25 cellular contexts compared by ENCODE assay signal in the genomic region with DNA sequence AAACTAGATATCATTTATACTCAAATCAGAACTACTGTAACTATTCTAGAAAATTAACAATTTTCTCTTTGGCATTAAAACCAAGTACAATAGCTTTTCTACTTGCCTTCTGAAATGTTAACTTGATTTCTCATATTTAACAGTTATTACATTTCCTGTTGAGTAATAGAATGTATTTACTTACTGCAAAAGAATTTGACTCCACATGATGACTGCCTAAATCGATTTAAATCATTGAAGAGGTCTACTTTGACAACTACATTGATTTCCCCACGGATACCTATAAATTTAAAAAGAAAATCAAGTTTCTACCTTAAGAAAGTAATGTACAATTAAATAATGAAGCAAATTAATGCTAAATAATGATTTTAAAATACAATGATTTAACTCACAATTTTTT. TPM values are rescaled to one million over a fixed set of nuclear protein-coding genes. Genes with fewer than 3 reads are reported as not detected.
DNase-seq lines count a peak whose midpoint lies in the region; ATAC-seq, FAIRE-seq and TF ChIP-seq lines count a peak whose summit lies in the region.
"Had no signal": no experiment of that assay in that cellular context is flagged by ENCODE, and none has a peak within 500 bp of the region (broad histone marks: within the 10 kb centered on the region; RNA-seq: fewer than 3 reads in every experiment).

No MANE protein-coding gene starts in this region.

- H3K27ac ChIP-seq in A549: peak overlapping the region in 1 of 2 experiments; percentile 66; a peak in 1 of 6 replicates
- H3K27ac ChIP-seq: C4-2B, foreskin keratinocyte, hepatocyte, upper lobe of right lung had no signal

- 0 out of 3 replicates have a peak, but pooled peaks cover under 1% of the 10 kb centered on the region for H3K9me3 ChIP-seq in A549
- H3K9me3 ChIP-seq: upper lobe of right lung had no signal

- H3K4me3 ChIP-seq in A549: no peak overlapping the region
- no peak overlapping the region for H3K4me3 ChIP-seq in fibroblast of mammary gland (ENCODE audit: control insufficient read depth, low read depth, low read length)
- H3K4me3 ChIP-seq: hepatocyte, upper lobe of right lung had no signal

- CTCF ChIA-PET in A549 (lab: Yijun Ruan, JAX): interaction anchor here (2.4 kb wide), 1 partner anchor 19 kb away, joined by 5 read pairs; the partner anchor contains the start of gene C2CD5

- H3K4me2 ChIP-seq in A549: peak overlapping the region; percentile 39
- H3K4me2 ChIP-seq: hepatocyte had no signal

- WGBS in A549 (ENCODE audit: missing lambda C conversion rate): 10% methylated on average over 2 of the region's 2 CpGs

- ATAC-seq in A549: no peak
- ATAC-seq in GM19395 (IDR thresholded peaks at IDR 0.05; ENCODE audit: unreplicated experiment): no peak
- ATAC-seq in HG03039 (IDR thresholded peaks at IDR 0.05; ENCODE audit: unreplicated experiment): no peak
- ATAC-seq: activated T-cell treated with anti-CD3 and anti-CD28 coated beads, Interleukin-2, amount 50 U/mL, for 4 hours; foreskin keratinocyte; upper lobe of right lung had no signal

- TF ChIP-seq EP300 in A549 (IDR thresholded peaks at IDR 0.05): no peak

- FAIRE-seq in A549 (lab: Jason Lieb, UNC) (no peak), H54 (lab: Jason Lieb, UNC) (peak; percentile 52)
- FAIRE-seq: GM18507 had no signal

- DNase-seq in A549 (ENCODE audit: low read depth in 1 of 2, low spot score in 1 of 2) (no peak), H54 (ENCODE audit: insufficient read length, low spot score) (no peak), amniotic stem cell (lab: John Stamatoyannopoulos, UW) (peak; percentile 1), fibroblast of mammary gland (ENCODE audit: low read depth) (peak; percentile 42), C1 segment of cervical spinal cord (lab: John Stamatoyannopoulos, UW) (no peak), COLO829 (ENCODE audit: low spot score) (no peak)
- DNase-seq: 8988T; activated naive CD4-positive, alpha-beta T cell treated with Interleukin-2 at 50 U/mL for 16 hours; activated T-cell treated with anti-CD3 and anti-CD28 coated beads, Interleukin-2, amount 50 U/mL, for 4 hours; anterior cingulate cortex; cerebellar nuclear complex; effector memory CD4-positive, alpha-beta T cell; foreskin keratinocyte; MV-4-11; NCI-H187 treated with DMSO at 0.1 percent for 48 hours; NCI-H2227 treated with DMSO at 0.1 percent for 48 hours; nephron progenitor cell; SHP77; substantia nigra; upper lobe of right lung had no signal

- H3K4me1 ChIP-seq in A549: peaks cover 25% of the 10 kb centered on the region; the same call in 2 of the 3 replicates
- H3K4me1 ChIP-seq: upper lobe of right lung had no signal

- TF ChIP-seq CTCF in A549 (IDR thresholded peaks at IDR 0.05) (no peak), fibroblast of mammary gland (conservative IDR thresholded peaks at IDR 0.05; ENCODE audit: control insufficient read depth, insufficient read depth, low read depth, low read length) (no peak)

- POLR2A ChIA-PET in A549 (lab: Yijun Ruan, JAX): interaction anchor here (1.5 kb wide), 1 partner anchor 19 kb away, joined by 6 read pairs; the partner anchor contains the start of gene C2CD5

- TF ChIP-seq POLR2A in A549 (IDR thresholded peaks at IDR 0.05; ENCODE audit: low read length): no peak
- TF ChIP-seq POLR2A in H54 (IDR thresholded peaks at IDR 0.05; ENCODE audit: low read depth, low read length): no peak

- TF ChIP-seq RAD21 in A549 (conservative IDR thresholded peaks at IDR 0.05 in 1 of 2, IDR thresholded peaks at IDR 0.05 in 1 of 2): no peak

TF ChIP-seq in A549, 52 proteins besides CTCF, POLR2A, EP300 and RAD21:
- TF ChIP-seq, protein P1, sequence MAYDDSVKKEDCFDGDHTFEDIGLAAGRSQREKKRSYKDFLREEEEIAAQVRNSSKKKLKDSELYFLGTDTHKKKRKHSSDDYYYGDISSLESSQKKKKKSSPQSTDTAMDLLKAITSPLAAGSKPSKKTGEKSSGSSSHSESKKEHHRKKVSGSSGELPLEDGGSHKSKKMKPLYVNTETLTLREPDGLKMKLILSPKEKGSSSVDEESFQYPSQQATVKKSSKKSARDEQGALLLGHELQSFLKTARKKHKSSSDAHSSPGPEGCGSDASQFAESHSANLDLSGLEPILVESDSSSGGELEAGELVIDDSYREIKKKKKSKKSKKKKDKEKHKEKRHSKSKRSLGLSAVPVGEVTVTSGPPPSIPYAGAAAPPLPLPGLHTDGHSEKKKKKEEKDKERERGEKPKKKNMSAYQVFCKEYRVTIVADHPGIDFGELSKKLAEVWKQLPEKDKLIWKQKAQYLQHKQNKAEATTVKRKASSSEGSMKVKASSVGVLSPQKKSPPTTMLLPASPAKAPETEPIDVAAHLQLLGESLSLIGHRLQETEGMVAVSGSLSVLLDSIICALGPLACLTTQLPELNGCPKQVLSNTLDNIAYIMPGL (CRISPR knock-in tag; IDR thresholded peaks at IDR 0.05; ENCODE audit: borderline replicate concordance): no peak
- TF ChIP-seq MAFK (IDR thresholded peaks at IDR 0.05; ENCODE audit: partially characterized antibody): no peak
- no peak for TF ChIP-seq RNF2 (IDR thresholded peaks at IDR 0.05; ENCODE audit: borderline replicate concordance, low read depth)
- TF ChIP-seq HOXA7 (CRISPR knock-in tag; IDR thresholded peaks at IDR 0.05): no peak
- TF ChIP-seq FOXS1 (CRISPR knock-in tag; IDR thresholded peaks at IDR 0.05): no peak
- TF ChIP-seq ZNF302 (CRISPR knock-in tag; IDR thresholded peaks at IDR 0.05): no peak
- no peak for TF ChIP-seq ZC3H11A (IDR thresholded peaks at IDR 0.05)
- no peak for TF ChIP-seq RCOR1 (IDR thresholded peaks at IDR 0.05; ENCODE audit: low read depth, low read length)
- TF ChIP-seq JUN (IDR thresholded peaks at IDR 0.05): no peak
- TF ChIP-seq SREBF2 (IDR thresholded peaks at IDR 0.05): no peak
- no peak for TF ChIP-seq BHLHE40 (IDR thresholded peaks at IDR 0.05; ENCODE audit: low read depth, low read length)
- no peak for TF ChIP-seq GATA3 (IDR thresholded peaks at IDR 0.05; ENCODE audit: borderline replicate concordance)
- TF ChIP-seq NPAS2 (CRISPR knock-in tag; IDR thresholded peaks at IDR 0.05; ENCODE audit: borderline replicate concordance): no peak
- TF ChIP-seq FOSB (CRISPR knock-in tag; IDR thresholded peaks at IDR 0.05): no peak
- TF ChIP-seq, protein P2, sequence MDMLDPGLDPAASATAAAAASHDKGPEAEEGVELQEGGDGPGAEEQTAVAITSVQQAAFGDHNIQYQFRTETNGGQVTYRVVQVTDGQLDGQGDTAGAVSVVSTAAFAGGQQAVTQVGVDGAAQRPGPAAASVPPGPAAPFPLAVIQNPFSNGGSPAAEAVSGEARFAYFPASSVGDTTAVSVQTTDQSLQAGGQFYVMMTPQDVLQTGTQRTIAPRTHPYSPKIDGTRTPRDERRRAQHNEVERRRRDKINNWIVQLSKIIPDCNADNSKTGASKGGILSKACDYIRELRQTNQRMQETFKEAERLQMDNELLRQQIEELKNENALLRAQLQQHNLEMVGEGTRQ (IDR thresholded peaks at IDR 0.05): no peak
- TF ChIP-seq POLR2AphosphoS2 (conservative IDR thresholded peaks at IDR 0.05; ENCODE audit: low read length): no peak
- TF ChIP-seq TP53 (CRISPR knock-in tag; IDR thresholded peaks at IDR 0.05): no peak
- no peak for TF ChIP-seq BCL3 (IDR thresholded peaks at IDR 0.05)
- TF ChIP-seq HOXB5 (CRISPR knock-in tag; IDR thresholded peaks at IDR 0.05): no peak
- no peak for TF ChIP-seq EHMT2 (IDR thresholded peaks at IDR 0.05; ENCODE audit: low read depth)
TF ChIP-seq in A549: peak in this region for 0.

RNA-seq across cellular contexts. Expression of gene C2CD5, which starts 18.9 kb away (rescaled TPM):
- polyA plus RNA-seq in A549 (2011; rRNA removed) (35.2 and 39.7 TPM in 2 replicates), A549 (2017; fragmentation: RNase III; extraction: RNeasy Plus Mini Kit Qiagen cat#74134 plus additional on column Dnase treatment) (13.6 to 14.3 TPM (median 14.1 TPM) in 3 replicates)
- polyA plus RNA-seq in A549 (2012; cell fraction: cytosol; rRNA removed): 7.6 and 8.6 TPM in 2 replicates
- polyA plus RNA-seq in A549 (2012; cell fraction: nucleus; rRNA removed): 7.1 and 9.7 TPM in 2 replicates
- polyA minus RNA-seq in A549 (2011; rRNA and poly(A)+ RNA removed): 27.0 and 27.6 TPM in 2 replicates

Comparison
In these comparisons a context has a peak if more than half of its experiments do, and no peak if none do; other contexts are left out.
1. DNase-seq: peak in amniotic stem cell (single experiment) and fibroblast of mammary gland (single experiment); none in A549 (0 of 2), H54 (single experiment), C1 segment of cervical spinal cord (0 of 14) and COLO829 (single experiment).